In the genomic region with DNA sequence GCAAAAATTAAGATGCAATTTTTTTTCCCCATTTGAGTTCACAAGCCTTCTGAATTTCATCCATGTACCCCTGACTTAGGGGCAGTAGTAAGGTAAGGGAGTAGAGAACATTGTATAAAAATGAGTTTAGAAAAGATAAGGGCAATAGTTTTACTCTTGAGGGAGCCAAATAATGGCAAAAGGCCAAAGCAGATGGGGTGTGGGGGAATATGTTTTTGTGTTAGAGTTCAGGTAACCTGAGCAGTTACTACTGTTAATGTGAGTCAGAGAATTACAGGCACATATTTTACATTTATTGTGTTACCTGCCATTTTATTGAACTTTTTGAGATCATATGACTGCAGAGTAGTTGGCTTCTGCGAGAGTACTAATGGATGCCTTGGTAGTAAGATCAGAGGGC, we compare ENCODE assay signal across 13 cellular contexts. TPM values are rescaled to one million over a fixed set of nuclear protein-coding genes. Genes with fewer than 3 reads are reported as not detected.
DNase-seq lines count a peak whose midpoint lies in the region; ATAC-seq and TF ChIP-seq lines count a peak whose summit lies in the region.
"Had no signal": no experiment of that assay in that cellular context is flagged by ENCODE, and none has a peak within 500 bp of the region (broad histone marks: within the 10 kb centered on the region; RNA-seq: fewer than 3 reads in every experiment).

No MANE protein-coding gene starts in this region.

- POLR2A ChIA-PET in activated B cell treated with CpG ODN at 0.5 μM for 24 hours (lab: Charles Lee), result interaction anchor here (4.0 kb wide), 1 partner anchor 179 kb away, joined by 48 read pairs; a partner anchor contains a TSS
- POLR2A ChIA-PET in naive thymus-derived CD4-positive, alpha-beta T cell (lab: Charles Lee), result interaction anchor here (0.6 kb wide), 1 partner anchor 165 kb away, joined by 3 read pairs; no protein-coding TSS in a partner anchor

- peaks cover 32 to 40% of the 10 kb centered on the region in 2 donors for H3K4me1 ChIP-seq in naive thymus-derived CD4-positive, alpha-beta T cell (ENCODE audit: control insufficient read depth in 2 of 2, insufficient read depth in 2 of 2, low read length in 2 of 2)
- no peaks in the 10 kb centered on the region; the same call in none of the 2 replicates for H3K4me1 ChIP-seq in BE2C

- no peaks in the 10 kb centered on the region for H3K27me3 ChIP-seq in naive thymus-derived CD4-positive, alpha-beta T cell (ENCODE audit: control insufficient read depth in 2 of 2, insufficient read depth in 2 of 2, low read length in 2 of 2)
- H3K27me3 ChIP-seq in BE2C, result peaks cover 1% of the 10 kb centered on the region
- H3K27me3 ChIP-seq: ascending aorta had no signal

- H3K9me3 ChIP-seq in naive thymus-derived CD4-positive, alpha-beta T cell (ENCODE audit: control insufficient read depth in 2 of 3, low read length in 3 of 3), result no peaks in the 10 kb centered on the region
- no peaks in the 10 kb centered on the region for H3K9me3 ChIP-seq in BE2C
- H3K9me3 ChIP-seq: ascending aorta had no signal

- H3K27me3 Mint-ChIP-seq in IgD-negative memory B cell (no peaks in the 10 kb centered on the region), activated B cell treated with CpG ODN at 0.5 μM for 24 hours (no peaks in the 10 kb centered on the region)
- H3K27me3 Mint-ChIP-seq in naive thymus-derived CD4-positive, alpha-beta T cell, result no peaks in the 10 kb centered on the region

- H3K4me1 Mint-ChIP-seq in IgD-negative memory B cell, result peaks cover 46 to 51% (median 46%) of the 10 kb centered on the region in 3 donors
- peaks cover 50% of the 10 kb centered on the region for H3K4me1 Mint-ChIP-seq in activated B cell treated with CpG ODN at 0.5 μM for 24 hours
- H3K4me1 Mint-ChIP-seq in naive thymus-derived CD4-positive, alpha-beta T cell, result peaks cover 16 to 50% (median 22%) of the 10 kb centered on the region in 7 donors

- intact Hi-C loops in activated B cell treated with CpG ODN at 0.5 μM for 24 hours (cut with micrococcal nuclease), result no loop called here
- intact Hi-C loops in naive thymus-derived CD4-positive, alpha-beta T cell (cut with micrococcal nuclease), result loop anchor here in 1 of 2 donors (2.0 kb wide), 1 partner anchor 17 kb away; no protein-coding TSS in a partner anchor

- H3K4me3 ChIP-seq in naive thymus-derived CD4-positive, alpha-beta T cell (ENCODE audit: low read length), result no peak overlapping the region
- no peak overlapping the region for H3K4me3 ChIP-seq in BE2C (ENCODE audit: low read depth, low read length)
- H3K4me3 ChIP-seq: ascending aorta had no signal

- H3K4me3 Mint-ChIP-seq in IgD-negative memory B cell (peak overlapping the region; percentile 52 to 81 (median 76)), activated B cell treated with CpG ODN at 0.5 μM for 24 hours (peak overlapping the region; percentile 39)
- peak overlapping the region in 9 of 10 donors; percentile 6 to 77 (median 47) for H3K4me3 Mint-ChIP-seq in naive thymus-derived CD4-positive, alpha-beta T cell

- no peak for ATAC-seq in activated B cell treated with CpG ODN at 0.5 μM for 24 hours (ENCODE audit: low read depth)
- no peak for ATAC-seq in naive thymus-derived CD4-positive, alpha-beta T cell
- ATAC-seq in HG03460 (IDR thresholded peaks at IDR 0.05; ENCODE audit: unreplicated experiment), result no peak

- H3K9me3 Mint-ChIP-seq in IgD-negative memory B cell, result no peaks in the 10 kb centered on the region
- H3K9me3 Mint-ChIP-seq in activated B cell treated with CpG ODN at 0.5 μM for 24 hours, result no peaks in the 10 kb centered on the region
- H3K9me3 Mint-ChIP-seq in naive thymus-derived CD4-positive, alpha-beta T cell, result no peaks in the 10 kb centered on the region

- CTCF ChIA-PET in activated B cell treated with CpG ODN at 0.5 μM for 24 hours (lab: Charles Lee), result interaction anchor here (0.9 to 1.6 kb wide), 3 partner anchors 29 to 206 kb away, joined by 4 to 6 read pairs (median 5); no protein-coding TSS in a partner anchor
- CTCF ChIA-PET in naive thymus-derived CD4-positive, alpha-beta T cell (lab: Charles Lee), result interaction anchor here (0.5 kb wide), 1 partner anchor 199 kb away, joined by 4 read pairs; no protein-coding TSS in a partner anchor

- TF ChIP-seq CTCF in activated B cell treated with CpG ODN at 0.5 μM for 24 hours (IDR thresholded peaks at IDR 0.05), result no peak
- TF ChIP-seq CTCF in BE2C (IDR thresholded peaks at IDR 0.05; ENCODE audit: low read depth, low read length), result no peak

- peaks cover 1% of the 10 kb centered on the region for H3K36me3 Mint-ChIP-seq in IgD-negative memory B cell
- peaks cover 19% of the 10 kb centered on the region for H3K36me3 Mint-ChIP-seq in activated B cell treated with CpG ODN at 0.5 μM for 24 hours (ENCODE audit: low read depth)
- peaks cover 0 to 12% (median 3%) of the 10 kb centered on the region in 5 donors for H3K36me3 Mint-ChIP-seq in naive thymus-derived CD4-positive, alpha-beta T cell

- DNase-seq in NCI-H2196 (lab: John Stamatoyannopoulos, UW; ENCODE audit: unreplicated experiment), result peak; percentile 28
- DNase-seq in NCI-H2196 treated with DMSO at 0.1 percent for 48 hours (lab: John Stamatoyannopoulos, UW; ENCODE audit: unreplicated experiment), result no peak
- DNase-seq in activated B cell treated with CpG ODN at 0.5 μM for 24 hours, result no peak
- DNase-seq in naive thymus-derived CD4-positive, alpha-beta T cell, result no peak
- DNase-seq in BE2C, result no peak
- no peak for DNase-seq in A172 (ENCODE audit: low spot score)
- DNase-seq: ACHN; activated CD4-positive, CD25-positive, alpha-beta regulatory T cell; H7; NCI-H1105 had no signal

- H3K27ac ChIP-seq in naive thymus-derived CD4-positive, alpha-beta T cell (ENCODE audit: low read depth, low read length), result no peak overlapping the region
- H3K27ac ChIP-seq: ascending aorta had no signal

- peaks cover 0 to 7% (median 0%) of the 10 kb centered on the region in 3 experiments for H3K36me3 ChIP-seq in naive thymus-derived CD4-positive, alpha-beta T cell (ENCODE audit: control insufficient read depth in 2 of 3, insufficient read depth in 3 of 3, low read length in 3 of 3)
- peaks cover 4% of the 10 kb centered on the region for H3K36me3 ChIP-seq in BE2C
- H3K36me3 ChIP-seq: ascending aorta had no signal

- H3K27ac Mint-ChIP-seq in IgD-negative memory B cell, result peak overlapping the region; percentile 2 to 82 (median 59)
- H3K27ac Mint-ChIP-seq in activated B cell treated with CpG ODN at 0.5 μM for 24 hours, result peak overlapping the region; percentile 10
- H3K27ac Mint-ChIP-seq in naive thymus-derived CD4-positive, alpha-beta T cell, result peak overlapping the region in 4 of 9 donors; percentile 5 to 76 (median 21)

RNA-seq across cellular contexts. Expression of a gene that starts 3.1 kb away (rescaled TPM):
- polyA plus RNA-seq in IgD-negative memory B cell, result 20.2 TPM
- total RNA-seq in activated B cell treated with CpG ODN at 0.5 μM for 24 hours, result 55.2 and 63.7 TPM in 2 replicates
- total RNA-seq in naive thymus-derived CD4-positive, alpha-beta T cell, result 10 to 100 TPM; 22.2 to 62.4 (median 35.5) TPM
- 10 to 100 TPM; 15.3 to 22.0 TPM for polyA plus RNA-seq in naive thymus-derived CD4-positive, alpha-beta T cell
- polyA plus RNA-seq in BE2C (2012; ENCODE audit: insufficient read depth, insufficient read length, low read depth), result 15.4 TPM
- total RNA-seq in A172 (2014; rRNA removed; shearing (Covaris generic)), result 35.1 and 36.7 TPM in 2 replicates

RNA-seq across cellular contexts. Expression of a gene that starts 54.4 kb away (rescaled TPM):
- polyA plus RNA-seq in IgD-negative memory B cell, result 75.7 TPM
- total RNA-seq in activated B cell treated with CpG ODN at 0.5 μM for 24 hours, result 33.8 and 35.6 TPM in 2 replicates
- 10 to 100 TPM; 16.7 to 38.4 (median 29.5) TPM for total RNA-seq in naive thymus-derived CD4-positive, alpha-beta T cell
- polyA plus RNA-seq in naive thymus-derived CD4-positive, alpha-beta T cell, result 10 to 100 TPM; 80.3 to 88.7 TPM
- 45.5 TPM for polyA plus RNA-seq in BE2C (2012; ENCODE audit: insufficient read depth, insufficient read length, low read depth)
- 90.4 and 106 TPM in 2 replicates for total RNA-seq in A172 (2014; rRNA removed; shearing (Covaris generic))
